In genomic region chr17:19237389-19238166, GRCh38 we compare ENCODE assay signal across 8 cellular contexts. TPM values are rescaled to one million over a fixed set of nuclear protein-coding genes. Genes with fewer than 3 reads are reported as not detected.
DNase-seq lines count a peak whose midpoint lies in the region; ATAC-seq and TF ChIP-seq lines count a peak whose summit lies in the region.

No MANE protein-coding gene starts in this region.

- no peaks in the 10 kb centered on the region for H3K9me3 ChIP-seq in BE2C
- H3K9me3 ChIP-seq in esophagus (ENCODE audit: control insufficient read depth in 2 of 2, insufficient read depth in 1 of 2, low read depth in 1 of 2, low read length in 1 of 2), result no peaks in the 10 kb centered on the region

- H3K4me1 Mint-ChIP-seq in nephron progenitor cell (peaks cover 26% of the 10 kb centered on the region), type B pancreatic cell (ENCODE audit: unreplicated experiment) (peaks cover 17% of the 10 kb centered on the region)

- ATAC-seq in GM19324 (IDR thresholded peaks at IDR 0.05; ENCODE audit: low FRiP score, unreplicated experiment), result peak; percentile 68
- ATAC-seq in HG03460 (IDR thresholded peaks at IDR 0.05; ENCODE audit: unreplicated experiment), result peak; percentile 51

- DNase-seq in BE2C (peak; percentile 37), nephron progenitor cell (peak; percentile 64), type B pancreatic cell (ENCODE audit: extremely low spot score, unreplicated experiment) (no peak), NCI-H526 treated with DMSO at 0.1 percent for 48 hours (lab: John Stamatoyannopoulos, UW) (no peak)
- peak; percentile 9 to 24 for DNase-seq in activated CD4-positive, alpha-beta T cell treated with anti-CD3 and anti-CD28 coated beads, Interleukin-2, amount 50 U/mL, for 4 hours

- H3K27me3 ChIP-seq in BE2C (no peaks in the 10 kb centered on the region), esophagus (ENCODE audit: control insufficient read depth in 1 of 2, insufficient read depth in 2 of 2, low read length in 2 of 2) (no peaks in the 10 kb centered on the region)

- H3K4me3 Mint-ChIP-seq in nephron progenitor cell (peak overlapping the region; percentile 97), type B pancreatic cell (peak overlapping the region; percentile 93)

- H3K4me3 ChIP-seq in BE2C (ENCODE audit: low read depth, low read length) (peak overlapping the region; percentile 82), esophagus (ENCODE audit: low read depth in 1 of 2, low read length in 2 of 2) (peak overlapping the region; percentile 88 to 89)

- peak overlapping the region; percentile 87 to 92 for H3K27ac ChIP-seq in esophagus (ENCODE audit: low read depth in 2 of 2, low read length in 1 of 2)

- H3K9me3 Mint-ChIP-seq in nephron progenitor cell (no peaks in the 10 kb centered on the region), type B pancreatic cell (no peaks in the 10 kb centered on the region)

- no peaks in the 10 kb centered on the region for H3K4me1 ChIP-seq in BE2C
- H3K4me1 ChIP-seq in esophagus (ENCODE audit: control insufficient read depth in 2 of 2, insufficient read depth in 2 of 2, low read length in 1 of 2), result peaks cover 0 to 8% of the 10 kb centered on the region in 2 donors

- TF ChIP-seq CTCF in BE2C (IDR thresholded peaks at IDR 0.05; ENCODE audit: low read depth, low read length) (no peak), nephron progenitor cell (IDR thresholded peaks at IDR 0.05) (no peak), type B pancreatic cell (conservative IDR thresholded peaks at IDR 0.05) (peak; percentile 26)

- no peaks in the 10 kb centered on the region for H3K36me3 ChIP-seq in BE2C
- H3K36me3 ChIP-seq in esophagus (ENCODE audit: control insufficient read depth in 2 of 2, insufficient read depth in 2 of 2, low read length in 1 of 2), result no peaks in the 10 kb centered on the region

- H3K36me3 Mint-ChIP-seq in nephron progenitor cell (ENCODE audit: low read depth) (peaks cover 13% of the 10 kb centered on the region), type B pancreatic cell (peaks cover 10% of the 10 kb centered on the region)

- H3K27ac Mint-ChIP-seq in nephron progenitor cell (peak overlapping the region; percentile 85), type B pancreatic cell (peak overlapping the region; percentile 83)

- WGBS in esophagus, 2 donors, result 0 to 1% methylated on average over 35 to 59 of the region's 60 CpGs

- peaks cover 3% of the 10 kb centered on the region for H3K27me3 Mint-ChIP-seq in nephron progenitor cell (ENCODE audit: low read depth, poor library complexity)
- H3K27me3 Mint-ChIP-seq in type B pancreatic cell, result no peaks in the 10 kb centered on the region

RNA-seq across cellular contexts. Expression of gene EPN2, which starts 0.4 kb away (rescaled TPM):
- polyA plus RNA-seq in BE2C (2012; ENCODE audit: insufficient read depth, insufficient read length, low read depth), result 12.0 TPM
- polyA plus RNA-seq in esophagus, result 10 to 100 TPM; 27.9 to 44.7 TPM
- total RNA-seq in type B pancreatic cell (ENCODE audit: low replicate concordance), result 53.9 and 56.7 TPM in 2 replicates

Comparison
In these comparisons a context has a peak if more than half of its experiments do, and no peak if none do; other contexts are left out.
1. DNase-seq: peak in BE2C (single experiment), activated CD4-positive, alpha-beta T cell treated with anti-CD3 and anti-CD28 coated beads, Interleukin-2, amount 50 U/mL, for 4 hours (2 of 2) and nephron progenitor cell (single experiment); none in type B pancreatic cell (single experiment) and NCI-H526 treated with DMSO at 0.1 percent for 48 hours (single experiment).